9 cellular contexts compared by ENCODE assay signal in genomic region chr9:129317179-129318011, GRCh38.
DNase-seq lines count a peak whose midpoint lies in the region; ATAC-seq, FAIRE-seq and TF ChIP-seq lines count a peak whose summit lies in the region.
"Had no signal": no experiment of that assay in that cellular context is flagged by ENCODE, and none has a peak within 500 bp of the region (broad histone marks: within the 10 kb centered on the region; RNA-seq: fewer than 3 reads in every experiment).

No MANE protein-coding gene starts in this region.

- H3K36me3 ChIP-seq in BLaER1 (no peaks in the 10 kb centered on the region), brain microvascular endothelial cell (replicated peaks) (no peaks in the 10 kb centered on the region), mesendoderm (ENCODE audit: control insufficient read depth, insufficient read depth, low read length) (no peaks in the 10 kb centered on the region)
- H3K36me3 ChIP-seq: pancreas had no signal

- no peak overlapping the region for H2BK15ac ChIP-seq in mesendoderm (replicated peaks; ENCODE audit: low read depth)

- no peak overlapping the region for H2BK5ac ChIP-seq in mesendoderm (ENCODE audit: low read length)

- H3K9ac ChIP-seq in BLaER1 (no peak overlapping the region), mesendoderm (ENCODE audit: low read length) (no peak overlapping the region)

- H3K4me2 ChIP-seq in BLaER1 (peak overlapping the region; percentile 35), mesendoderm (ENCODE audit: low read length) (no peak overlapping the region)

- peak overlapping the region; percentile 87 for H4K5ac ChIP-seq in mesendoderm (ENCODE audit: low read length)

- H3K79me1 ChIP-seq in mesendoderm (ENCODE audit: low read length): no peaks in the 10 kb centered on the region

- ATAC-seq in HG03520 (IDR thresholded peaks at IDR 0.05; ENCODE audit: unreplicated experiment) (no peak), GM19351 (IDR thresholded peaks at IDR 0.05; ENCODE audit: unreplicated experiment) (no peak)

- no peaks in the 10 kb centered on the region for H3K79me2 ChIP-seq in mesendoderm (ENCODE audit: control insufficient read depth, insufficient read depth, low read length)

- H4K20me1 ChIP-seq in BLaER1: no peaks in the 10 kb centered on the region

- no peak for FAIRE-seq in frontal cortex (lab: Jason Lieb, UNC)
- FAIRE-seq: pancreas had no signal

- H4K8ac ChIP-seq in mesendoderm (ENCODE audit: low read depth, low read length): no peak overlapping the region

- no peaks in the 10 kb centered on the region for H3K27me3 ChIP-seq in BLaER1
- H3K27me3 ChIP-seq in brain microvascular endothelial cell (replicated peaks): no peaks in the 10 kb centered on the region
- H3K27me3 ChIP-seq in mesendoderm (ENCODE audit: insufficient read depth, low read length, poor library complexity): no peaks in the 10 kb centered on the region
- H3K27me3 ChIP-seq: pancreas had no signal

- no peak for TF ChIP-seq CTCF in brain microvascular endothelial cell (IDR thresholded peaks at IDR 0.05; ENCODE audit: low read depth, low read length, missing control alignments)

- no peak overlapping the region for H3K18ac ChIP-seq in mesendoderm (ENCODE audit: low read length)

- DNase-seq in HT-29 (ENCODE audit: low spot score): peak; percentile 52
- peak; percentile 51 for DNase-seq in brain microvascular endothelial cell
- peak; percentile 64 for DNase-seq in mesendoderm
- DNase-seq in GM19240 (ENCODE audit: insufficient read length, low spot score): no peak
- DNase-seq in frontal cortex (ENCODE audit: low spot score in 2 of 2): no peak

- H2BK120ac ChIP-seq in mesendoderm (ENCODE audit: low read depth, low read length): no peak overlapping the region

- WGBS in mesendoderm (ENCODE audit: extremely low coverage, insufficient coverage, low lambda C conversion rate): no CpG with 5 or more reads among the region's 13 CpGs

- in situ Hi-C loops in brain microvascular endothelial cell (cut with HindIII; ENCODE audit: low pct_ligation_motif_present, low sequenced_read_pairs): no loop called here

- no peak overlapping the region for H3K4ac ChIP-seq in mesendoderm (ENCODE audit: low read depth, low read length)

- H3K4me3 ChIP-seq in BLaER1: no peak overlapping the region
- no peak overlapping the region for H3K4me3 ChIP-seq in brain microvascular endothelial cell (ENCODE audit: low read depth, low read length)
- H3K4me3 ChIP-seq in mesendoderm (ENCODE audit: low read length): no peak overlapping the region
- H3K4me3 ChIP-seq: pancreas had no signal

- no peak overlapping the region for H3K56ac ChIP-seq in mesendoderm (ENCODE audit: low read length)

- no peak overlapping the region for H3K27ac ChIP-seq in BLaER1
- no peak overlapping the region for H3K27ac ChIP-seq in brain microvascular endothelial cell
- H3K27ac ChIP-seq in mesendoderm (ENCODE audit: low read depth, low read length): no peak overlapping the region
- H3K27ac ChIP-seq: pancreas had no signal

- H3K4me1 ChIP-seq in BLaER1: peaks cover 65% of the 10 kb centered on the region
- no peaks in the 10 kb centered on the region for H3K4me1 ChIP-seq in mesendoderm (ENCODE audit: control insufficient read depth, low read depth, low read length)

- H3K9me3 ChIP-seq in BLaER1: no peaks in the 10 kb centered on the region
- H3K9me3 ChIP-seq: pancreas had no signal

- H3K23ac ChIP-seq in mesendoderm (ENCODE audit: low read length): no peak overlapping the region

- H2AK5ac ChIP-seq in mesendoderm (ENCODE audit: low read length): no peak overlapping the region

Comparison
In these comparisons a context has a peak if more than half of its experiments do, and no peak if none do; other contexts are left out.
1. DNase-seq: peak in HT-29 (single experiment), brain microvascular endothelial cell (single experiment) and mesendoderm (single experiment); none in GM19240 (single experiment) and frontal cortex (0 of 2).